ENCODE assay signal across 18 cellular contexts in the genomic region with DNA sequence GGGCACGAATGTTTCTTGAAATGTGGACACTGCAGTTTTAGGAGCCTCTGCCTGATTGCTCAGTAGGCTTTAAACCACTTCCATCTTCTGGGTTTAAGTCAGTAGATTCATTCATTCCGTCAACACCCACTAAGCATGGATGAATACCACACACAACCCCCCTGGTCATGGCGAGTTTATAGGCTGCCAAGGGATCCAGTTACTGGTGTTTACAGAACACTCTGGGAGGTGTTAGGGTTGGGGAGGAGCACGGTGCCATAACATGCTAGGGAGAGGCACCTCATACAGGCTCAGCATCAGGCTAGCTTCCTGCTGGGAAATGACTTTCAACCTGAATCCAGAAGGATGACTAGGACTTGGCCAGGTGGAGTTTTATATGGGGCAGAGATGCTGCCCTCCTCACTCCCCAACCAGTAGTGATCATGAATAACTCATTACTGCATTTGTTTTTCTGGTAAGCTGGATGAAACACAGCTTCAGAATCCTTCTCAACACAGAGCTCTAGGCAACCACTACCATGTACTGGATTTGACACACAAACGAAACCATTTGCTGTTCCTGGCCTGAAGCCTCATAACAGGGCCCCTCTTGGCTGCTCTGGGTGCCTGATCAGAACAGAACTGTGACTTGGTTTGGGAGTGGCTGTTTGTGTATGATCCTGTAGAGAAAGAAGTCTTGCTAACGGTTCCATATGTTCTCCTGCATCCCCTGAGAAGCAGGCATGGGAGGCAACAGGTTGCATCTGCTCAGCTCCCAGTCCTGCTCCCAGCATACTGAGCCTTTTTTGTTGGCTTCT. TPM values are rescaled to one million over a fixed set of nuclear protein-coding genes. Genes with fewer than 3 reads are reported as not detected.
DNase-seq lines count a peak whose midpoint lies in the region; ATAC-seq, FAIRE-seq and TF ChIP-seq lines count a peak whose summit lies in the region.
"Had no signal": no experiment of that assay in that cellular context is flagged by ENCODE, and none has a peak within 500 bp of the region (broad histone marks: within the 10 kb centered on the region; RNA-seq: fewer than 3 reads in every experiment).

No MANE protein-coding gene starts in this region.

- DNase-seq in activated CD8-positive, alpha-beta T cell treated with anti-CD3 and anti-CD28 coated beads for 36 hours = peak; percentile 4
- no peak for DNase-seq in activated CD8-positive, alpha-beta T cell treated with anti-CD3 and anti-CD28 coated beads, Interleukin-2, amount 10 ng/mL, durations not matched to agents 7 days and 5 days
- DNase-seq in NCI-H510A treated with DMSO at 0.1 percent for 48 hours (lab: John Stamatoyannopoulos, UW) (peak; percentile 93), left colon (no peak), right lobe of liver (no peak), NCI-H1048 (lab: John Stamatoyannopoulos, UW) (no peak), kidney (no peak)
- DNase-seq: activated CD8-positive, alpha-beta memory T cell treated with anti-CD3 and anti-CD28 coated beads, Interleukin-2, amount 50 U/mL, for 4 hours; gastrocnemius medialis; mesendoderm; MM.1S; stimulated activated CD4-positive, alpha-beta T cell treated with anti-CD3 and anti-CD28 coated beads, Interleukin-4, amount 100 ng/mL, for 24 hours; transverse colon had no signal

- intact Hi-C loops in activated CD8-positive, alpha-beta T cell treated with anti-CD3 and anti-CD28 coated beads for 36 hours (cut with micrococcal nuclease) = loop anchor here (10.0 kb wide), 1 partner anchor 254 kb away; no protein-coding TSS in a partner anchor
- intact Hi-C loops in left colon (cut with DNase I, micrococcal nuclease) (no loop called here), right lobe of liver (cut with DNase I) (no loop called here), kidney (cut with DNase I) (no loop called here)

- H3K36me3 ChIP-seq in HEK293 (ENCODE audit: control insufficient read depth in 2 of 2, insufficient read depth in 1 of 2, low read length in 2 of 2) (no peaks in the 10 kb centered on the region), right lobe of liver (no peaks in the 10 kb centered on the region), kidney (ENCODE audit: control insufficient read depth in 1 of 2, insufficient read depth in 2 of 2, low read length in 2 of 2) (no peaks in the 10 kb centered on the region)
- H3K36me3 ChIP-seq: gastrocnemius medialis, transverse colon had no signal

- CTCF ChIA-PET in activated CD8-positive, alpha-beta T cell treated with anti-CD3 and anti-CD28 coated beads for 36 hours (lab: Charles Lee) = interaction anchor here (0.9 to 2.2 kb wide), 5 partner anchors 13 to 255 kb away, joined by 3 to 8 read pairs (median 3); no protein-coding TSS in a partner anchor
- CTCF ChIA-PET in activated CD8-positive, alpha-beta T cell treated with anti-CD3 and anti-CD28 coated beads, Interleukin-2, amount 10 ng/mL, durations not matched to agents 7 days and 5 days (lab: Charles Lee) = no interaction called here
- CTCF ChIA-PET in HEK293 (lab: Yijun Ruan, JAX) = no interaction called here

- H3K4me3 Mint-ChIP-seq in activated CD8-positive, alpha-beta T cell treated with anti-CD3 and anti-CD28 coated beads for 36 hours = no peak overlapping the region
- no peak overlapping the region for H3K4me3 Mint-ChIP-seq in activated CD8-positive, alpha-beta T cell treated with anti-CD3 and anti-CD28 coated beads, Interleukin-2, amount 10 ng/mL, durations not matched to agents 7 days and 5 days
- H3K4me3 Mint-ChIP-seq: activated naive CD8-positive, alpha-beta T cell; central memory CD8-positive, alpha-beta T cell had no signal

- H3K9me3 ChIP-seq in HEK293 (ENCODE audit: control insufficient read depth, insufficient read depth, low read depth, low read length) (no peaks in the 10 kb centered on the region), right lobe of liver (no peaks in the 10 kb centered on the region), kidney (ENCODE audit: control insufficient read depth in 1 of 2, low read length in 2 of 2) (no peaks in the 10 kb centered on the region)
- H3K9me3 ChIP-seq: gastrocnemius medialis, transverse colon had no signal

- 92% methylated on average over 4 of the region's 6 CpGs for WGBS in right lobe of liver (ENCODE audit: insufficient coverage, low coverage, low lambda C conversion rate, missing lambda C conversion rate)

- no peaks in the 10 kb centered on the region for H3K9me3 Mint-ChIP-seq in activated CD8-positive, alpha-beta T cell treated with anti-CD3 and anti-CD28 coated beads for 36 hours
- no peaks in the 10 kb centered on the region for H3K9me3 Mint-ChIP-seq in activated CD8-positive, alpha-beta T cell treated with anti-CD3 and anti-CD28 coated beads, Interleukin-2, amount 10 ng/mL, durations not matched to agents 7 days and 5 days (ENCODE audit: insufficient read depth)
- H3K9me3 Mint-ChIP-seq: central memory CD8-positive, alpha-beta T cell had no signal

- H3K27ac ChIP-seq in HEK293 (ENCODE audit: extremely low read depth, low read depth, low read length) (no peak overlapping the region), right lobe of liver (no peak overlapping the region), kidney (ENCODE audit: low read depth in 2 of 2, low read length in 2 of 2) (no peak overlapping the region)
- H3K27ac ChIP-seq: transverse colon had no signal

- no peaks in the 10 kb centered on the region for H3K27me3 Mint-ChIP-seq in activated CD8-positive, alpha-beta T cell treated with anti-CD3 and anti-CD28 coated beads for 36 hours
- H3K27me3 Mint-ChIP-seq in activated CD8-positive, alpha-beta T cell treated with anti-CD3 and anti-CD28 coated beads, Interleukin-2, amount 10 ng/mL, durations not matched to agents 7 days and 5 days (ENCODE audit: low read depth) = no peaks in the 10 kb centered on the region
- H3K27me3 Mint-ChIP-seq: activated naive CD8-positive, alpha-beta T cell; central memory CD8-positive, alpha-beta T cell had no signal

- H3K27me3 ChIP-seq in right lobe of liver = no peaks in the 10 kb centered on the region
- H3K27me3 ChIP-seq: gastrocnemius medialis, transverse colon had no signal

- no peak overlapping the region for H3K9ac ChIP-seq in kidney (ENCODE audit: low read length in 2 of 2)

- no peak overlapping the region for H3K4me3 ChIP-seq in HEK293 (ENCODE audit: low read depth, low read length)
- H3K4me3 ChIP-seq in right lobe of liver = no peak overlapping the region
- H3K4me3 ChIP-seq in kidney (ENCODE audit: low read length in 2 of 2) = no peak overlapping the region
- H3K4me3 ChIP-seq: gastrocnemius medialis, transverse colon had no signal

- TF ChIP-seq CTCF in activated CD8-positive, alpha-beta T cell treated with anti-CD3 and anti-CD28 coated beads for 36 hours (IDR thresholded peaks at IDR 0.05) = no peak
- no peak for TF ChIP-seq CTCF in HEK293 (tag by site-specific recombination; IDR thresholded peaks at IDR 0.05)
- TF ChIP-seq CTCF in right lobe of liver (IDR thresholded peaks at IDR 0.05) = no peak
- no peak for TF ChIP-seq CTCF in kidney (IDR thresholded peaks at IDR 0.05; ENCODE audit: borderline replicate concordance, extremely low read depth, insufficient read depth)

- H3K4me1 ChIP-seq in HEK293 (ENCODE audit: control insufficient read depth, insufficient read depth, low read length) (peaks cover 12% of the 10 kb centered on the region), right lobe of liver (peaks cover 0 to 13% (median 0%) of the 10 kb centered on the region in 4 donors), kidney (ENCODE audit: control insufficient read depth in 1 of 2, insufficient read depth in 1 of 2, low read depth in 1 of 2, low read length in 2 of 2) (no peaks in the 10 kb centered on the region)

- no peak overlapping the region for H3K27ac Mint-ChIP-seq in activated CD8-positive, alpha-beta T cell treated with anti-CD3 and anti-CD28 coated beads for 36 hours
- no peak overlapping the region for H3K27ac Mint-ChIP-seq in activated CD8-positive, alpha-beta T cell treated with anti-CD3 and anti-CD28 coated beads, Interleukin-2, amount 10 ng/mL, durations not matched to agents 7 days and 5 days
- H3K27ac Mint-ChIP-seq: activated naive CD8-positive, alpha-beta T cell had no signal

- no peak for FAIRE-seq in kidney (lab: Jason Lieb, UNC)
- FAIRE-seq: GM19239 had no signal

- H3K36me3 Mint-ChIP-seq in activated CD8-positive, alpha-beta T cell treated with anti-CD3 and anti-CD28 coated beads for 36 hours (ENCODE audit: low read depth) = no peaks in the 10 kb centered on the region
- H3K36me3 Mint-ChIP-seq in activated CD8-positive, alpha-beta T cell treated with anti-CD3 and anti-CD28 coated beads, Interleukin-2, amount 10 ng/mL, durations not matched to agents 7 days and 5 days (ENCODE audit: low read depth) = peaks cover 4% of the 10 kb centered on the region
- H3K36me3 Mint-ChIP-seq: activated naive CD8-positive, alpha-beta T cell had no signal

- ATAC-seq in activated CD8-positive, alpha-beta T cell treated with anti-CD3 and anti-CD28 coated beads for 36 hours = no peak
- ATAC-seq in activated CD8-positive, alpha-beta T cell treated with anti-CD3 and anti-CD28 coated beads, Interleukin-2, amount 10 ng/mL, durations not matched to agents 7 days and 5 days = no peak
- peak; percentile 71 for ATAC-seq in left colon
- no peak for ATAC-seq in right lobe of liver
- ATAC-seq: gastrocnemius medialis, sciatic nerve had no signal

- H3K4me1 Mint-ChIP-seq in activated CD8-positive, alpha-beta T cell treated with anti-CD3 and anti-CD28 coated beads for 36 hours (ENCODE audit: low read depth) = peaks cover 35% of the 10 kb centered on the region
- H3K4me1 Mint-ChIP-seq in activated CD8-positive, alpha-beta T cell treated with anti-CD3 and anti-CD28 coated beads, Interleukin-2, amount 10 ng/mL, durations not matched to agents 7 days and 5 days (ENCODE audit: low read depth) = peaks cover 41% of the 10 kb centered on the region

- TF ChIP-seq POLR2A in right lobe of liver (IDR thresholded peaks at IDR 0.05) = no peak

- POLR2A ChIA-PET in activated CD8-positive, alpha-beta T cell treated with anti-CD3 and anti-CD28 coated beads for 36 hours (lab: Charles Lee) = no interaction called here
- POLR2A ChIA-PET in activated CD8-positive, alpha-beta T cell treated with anti-CD3 and anti-CD28 coated beads, Interleukin-2, amount 10 ng/mL, durations not matched to agents 7 days and 5 days (lab: Charles Lee) = no interaction called here
- POLR2A ChIA-PET in HEK293 (lab: Yijun Ruan, JAX) = no interaction called here

TF ChIP-seq in HEK293, 187 proteins besides CTCF, POLR2A, EP300 and RAD21 (continues in another document):
- TF ChIP-seq BCL11B (tag by site-specific recombination; IDR thresholded peaks at IDR 0.05; ENCODE audit: low read depth) (0 out of 2 replicates have a peak, but pooled peaks have one; percentile 55), ZNF843 (tag by site-specific recombination; IDR thresholded peaks at IDR 0.05) (peak; percentile 24; the same call in 1 of the 2 replicates)

RNA-seq across cellular contexts. Expression of a gene that starts 47.9 kb away (rescaled TPM):
- 1 to 10 TPM; 7.0 to 8.5 TPM for total RNA-seq in activated CD8-positive, alpha-beta T cell treated with anti-CD3 and anti-CD28 coated beads for 36 hours
- 10 to 100 TPM; 12.4 to 12.9 TPM for total RNA-seq in activated CD8-positive, alpha-beta T cell treated with anti-CD3 and anti-CD28 coated beads, Interleukin-2, amount 10 ng/mL, durations not matched to agents 7 days and 5 days
- 10 to 100 TPM in 1 of 2 donors, 1 to 10 TPM in 1; 9.0 to 14.4 TPM for total RNA-seq in left colon
- 1 to 10 TPM; 4.5 to 9.6 (median 6.3) TPM for total RNA-seq in right lobe of liver
- 20.3 TPM for total RNA-seq in kidney
- polyA plus RNA-seq in kidney (ENCODE audit: insufficient read depth, low read depth, low replicate concordance) = 3.3 TPM

Comparison
In these comparisons a context has a peak if more than half of its experiments do, and no peak if none do; other contexts are left out.
1. DNase-seq: peak in activated CD8-positive, alpha-beta T cell treated with anti-CD3 and anti-CD28 coated beads for 36 hours (single experiment) and NCI-H510A treated with DMSO at 0.1 percent for 48 hours (single experiment); none in activated CD8-positive, alpha-beta T cell treated with anti-CD3 and anti-CD28 coated beads, Interleukin-2, amount 10 ng/mL, durations not matched to agents 7 days and 5 days (single experiment), left colon (0 of 2), right lobe of liver (0 of 3), NCI-H1048 (single experiment) and kidney (single experiment).